Comparison of ENCODE assay signal across 8 cellular contexts in genomic region chr10:101301111-101301731, GRCh38. TPM values are rescaled to one million over a fixed set of nuclear protein-coding genes. Genes with fewer than 3 reads are reported as not detected.
DNase-seq lines count a peak whose midpoint lies in the region; ATAC-seq, FAIRE-seq and TF ChIP-seq lines count a peak whose summit lies in the region.

No MANE protein-coding gene starts in this region.

- TF ChIP-seq CTCF in WERI-Rb-1 (IDR thresholded peaks at IDR 0.05; ENCODE audit: low read depth, low read length) = peak; percentile 97
- TF ChIP-seq CTCF in fibroblast of mammary gland (conservative IDR thresholded peaks at IDR 0.05; ENCODE audit: control insufficient read depth, insufficient read depth, low read depth, low read length) = peak; percentile 50

- FAIRE-seq in small intestine (lab: Jason Lieb, UNC) = no peak

- DNase-seq in NCI-H2196 (lab: John Stamatoyannopoulos, UW; ENCODE audit: unreplicated experiment) (peak; percentile 4), NCI-H2196 treated with DMSO at 0.1 percent for 48 hours (lab: John Stamatoyannopoulos, UW; ENCODE audit: unreplicated experiment) (no peak), NCI-H1048 (lab: John Stamatoyannopoulos, UW) (peak; percentile 18), WERI-Rb-1 (peak; percentile 91), fibroblast of mammary gland (ENCODE audit: low read depth) (peak; percentile 43), small intestine (peak; percentile 59), Ammon's horn (ENCODE audit: low spot score) (no peak)

- no peaks in the 10 kb centered on the region for H3K27me3 ChIP-seq in WERI-Rb-1 (ENCODE audit: insufficient read depth, low read depth, severe bottlenecking)
- peaks cover 0 to 10% of the 10 kb centered on the region in 2 donors for H3K27me3 ChIP-seq in small intestine (ENCODE audit: control insufficient read depth in 2 of 2, insufficient read depth in 2 of 2, low read length in 2 of 2)

- H3K4me3 ChIP-seq in WERI-Rb-1 (ENCODE audit: low read depth, low read length) = no peak overlapping the region
- no peak overlapping the region for H3K4me3 ChIP-seq in fibroblast of mammary gland (ENCODE audit: control insufficient read depth, low read depth, low read length)
- H3K4me3 ChIP-seq in small intestine (ENCODE audit: low read depth in 1 of 2, low read length in 2 of 2) = no peak overlapping the region

- WGBS in small intestine, 3 donors = 17 to 38% (median 32%) methylated on average over 2 of the region's 2 CpGs

- H3K27ac ChIP-seq in WERI-Rb-1 = no peak overlapping the region; the same call in 1 of the 2 replicates
- no peak overlapping the region for H3K27ac ChIP-seq in small intestine (ENCODE audit: low read depth in 1 of 2, low read length in 1 of 2)

- H3K4me1 ChIP-seq in small intestine (ENCODE audit: control insufficient read depth in 2 of 2, insufficient read depth in 1 of 2, low read depth in 1 of 2, low read length in 1 of 2) = no peaks in the 10 kb centered on the region

- no peak for ATAC-seq in GM21825 (IDR thresholded peaks at IDR 0.05; ENCODE audit: unreplicated experiment)

- H3K9me3 ChIP-seq in WERI-Rb-1 (ENCODE audit: severe bottlenecking) (no peaks in the 10 kb centered on the region), small intestine (ENCODE audit: control insufficient read depth, low read depth) (no peaks in the 10 kb centered on the region)

- H3K36me3 ChIP-seq in WERI-Rb-1 = no peaks in the 10 kb centered on the region
- no peaks in the 10 kb centered on the region for H3K36me3 ChIP-seq in small intestine (ENCODE audit: control insufficient read depth in 2 of 2, insufficient read depth in 2 of 2, low read length in 2 of 2)

RNA-seq across cellular contexts. Expression of gene BTRC, which starts 52.7 kb away (rescaled TPM):
- 1 to 10 TPM; 3.0 to 5.6 (median 4.2) TPM for polyA plus RNA-seq in small intestine

Comparison
In these comparisons a context has a peak if more than half of its experiments do, and no peak if none do; other contexts are left out.
1. DNase-seq: peak in NCI-H2196 (single experiment), NCI-H1048 (single experiment), WERI-Rb-1 (single experiment), fibroblast of mammary gland (single experiment) and small intestine (single experiment); none in NCI-H2196 treated with DMSO at 0.1 percent for 48 hours (single experiment) and Ammon's horn (single experiment).